18 cellular contexts compared by ENCODE assay signal in the genomic region with DNA sequence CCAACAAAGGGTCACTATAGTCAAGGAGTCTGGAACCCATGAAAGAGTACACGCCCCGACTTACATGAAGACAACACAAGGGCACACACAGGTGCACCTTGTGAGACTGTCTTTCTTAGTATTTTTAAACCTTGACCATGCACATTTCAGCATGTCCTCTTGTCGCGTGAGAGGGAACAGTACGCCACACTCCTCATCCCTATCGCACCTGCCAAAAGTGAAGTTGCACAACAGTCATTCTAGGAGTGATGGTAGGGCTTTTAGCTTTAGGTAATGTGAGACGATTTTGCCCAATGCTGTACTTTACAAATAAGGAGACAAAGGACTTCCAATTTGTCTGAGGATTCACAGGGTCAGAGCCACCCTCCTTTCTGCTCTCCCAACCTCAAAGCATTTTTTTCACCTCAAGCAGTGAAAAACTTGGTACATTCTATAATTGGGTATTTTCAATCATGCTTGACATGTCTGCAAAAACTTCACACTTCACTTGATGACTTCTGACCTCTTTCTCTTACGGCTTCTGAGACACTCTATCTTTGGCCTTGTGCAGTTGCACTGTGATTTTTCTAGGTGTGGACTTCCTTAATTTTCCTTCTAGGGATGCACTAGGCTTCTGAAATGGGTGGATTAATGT.
A peak's percentile ranks its signal among the peaks of the same experiment; 100 is the strongest.
DNase-seq lines count a peak whose midpoint lies in the region; ATAC-seq, FAIRE-seq and TF ChIP-seq lines count a peak whose summit lies in the region.
"Had no signal": no experiment of that assay in that cellular context is flagged by ENCODE, and none has a peak within 500 bp of the region (broad histone marks: within the 10 kb centered on the region; RNA-seq: fewer than 3 reads in every experiment).

No MANE protein-coding gene starts in this region.

- H3K4me3 ChIP-seq in BLaER1 (no peak overlapping the region), GM23338 (no peak overlapping the region), GM12878 (no peak overlapping the region)

- POLR2A ChIA-PET in GM12878 (lab: Charles Lee), result no interaction called here

- TF ChIP-seq RAD21 in GM12878 (IDR thresholded peaks at IDR 0.05; ENCODE audit: insufficient read depth, low read depth, low read length), result no peak

- no peaks in the 10 kb centered on the region for H3K79me2 ChIP-seq in GM23338 (replicated peaks; ENCODE audit: insufficient read depth)
- no peaks in the 10 kb centered on the region for H3K79me2 ChIP-seq in GM12878 (ENCODE audit: control insufficient read depth, insufficient read depth, low read length)

- H3K27me3 ChIP-seq in BLaER1 (no peaks in the 10 kb centered on the region), GM23338 (ENCODE audit: insufficient read depth) (peaks cover 81% of the 10 kb centered on the region), GM12878 (replicated peaks in 1 of 2; ENCODE audit: control insufficient read depth in 2 of 2, insufficient read depth in 2 of 2, low read length in 1 of 2) (no peaks in the 10 kb centered on the region)

- H3K36me3 ChIP-seq in BLaER1, result no peaks in the 10 kb centered on the region
- H3K36me3 ChIP-seq in GM23338 (ENCODE audit: insufficient read depth), result no peaks in the 10 kb centered on the region
- no peaks in the 10 kb centered on the region for H3K36me3 ChIP-seq in GM12878 (ENCODE audit: control insufficient read depth in 2 of 2, insufficient read depth in 2 of 2, low read length in 1 of 2)

- TF ChIP-seq CTCF in GM23338 (conservative IDR thresholded peaks at IDR 0.05; ENCODE audit: low read depth in 2 of 2) (no peak), GM12878 (IDR thresholded peaks at IDR 0.05 in 2 of 3, conservative IDR thresholded peaks at IDR 0.05 in 1 of 3; ENCODE audit: control insufficient read depth in 2 of 3, extremely low read depth in 1 of 3, insufficient read depth in 1 of 3, low read depth in 3 of 3, low read length in 3 of 3) (no peak)

- peaks cover 12% of the 10 kb centered on the region; the same call in 1 of the 2 replicates for H3K9me2 ChIP-seq in GM23338 (ENCODE audit: insufficient read depth)
- H3K9me2 ChIP-seq: SK-N-SH had no signal

- intact Hi-C loops in GM12878 (cut with micrococcal nuclease; ENCODE audit: unreplicated experiment), result no loop called here

- peaks cover 92% of the 10 kb centered on the region for H3K27me3 Mint-ChIP-seq in GM23338 (ENCODE audit: insufficient read depth, low read depth, poor library complexity)

- 56% methylated on average over 8 of the region's 8 CpGs for WGBS in GM12878 (ENCODE audit: insufficient coverage, insufficient replicate concordance, low lambda C conversion rate, missing lambda C conversion rate)

- DNase-seq in GM23338 (ENCODE audit: low spot score) (no peak), GM12878 (ENCODE audit: low read depth, low spot score) (no peak), left lobe of liver (ENCODE audit: low spot score) (no peak), NCI-H187 treated with DMSO at 0.1 percent for 48 hours (lab: John Stamatoyannopoulos, UW) (no peak)
- DNase-seq: C1 segment of cervical spinal cord, DMS79, H9, KBM-7, NCI-H1694 treated with DMSO at 0.1 percent for 48 hours, NCI-H2171, NCI-H774, RPMI8226, SHP77 treated with DMSO at 0.1 percent for 48 hours, SK-N-SH, T-cell had no signal

- TF ChIP-seq POLR2A in GM12878 (IDR thresholded peaks at IDR 0.05; ENCODE audit: low read depth, low read length), result no peak

- no TSS peak for BruUV-seq in GM12878 (replicated peaks; lab: Mats Ljungman, UMichigan)

- peaks cover 19% of the 10 kb centered on the region for H3K36me3 Mint-ChIP-seq in GM23338 (ENCODE audit: low read depth)
- H3K36me3 Mint-ChIP-seq: T-cell had no signal

- H3K4me3 Mint-ChIP-seq in GM23338, result no peak overlapping the region
- H3K4me3 Mint-ChIP-seq: H9, T-cell had no signal

- H3K27ac Mint-ChIP-seq in GM23338, result no peak overlapping the region
- H3K27ac Mint-ChIP-seq: H9, T-cell had no signal

- peaks cover 25% of the 10 kb centered on the region for H3K4me1 Mint-ChIP-seq in GM23338
- H3K4me1 Mint-ChIP-seq: T-cell had no signal

- CTCF ChIA-PET in GM12878 (lab: Yijun Ruan, JAX), result no interaction called here

- no peak for FAIRE-seq in GM12878 (lab: Jason Lieb, UNC)

- H3K9me3 Mint-ChIP-seq in GM23338, result peaks cover 38% of the 10 kb centered on the region
- H3K9me3 Mint-ChIP-seq: T-cell had no signal

- H2AFZ ChIP-seq in GM23338, result no peak overlapping the region
- H2AFZ ChIP-seq in GM12878 (ENCODE audit: control insufficient read depth, low read depth, low read length), result no peak overlapping the region

- SMC1A ChIA-PET in GM12878 (lab: Charles Lee; ENCODE audit: uncharacterized antibody, unreplicated experiment), result no interaction called here

- peaks cover 47% of the 10 kb centered on the region for H3K4me1 ChIP-seq in BLaER1
- H3K4me1 ChIP-seq in GM23338 (ENCODE audit: insufficient read depth), result peaks cover 11% of the 10 kb centered on the region
- H3K4me1 ChIP-seq in GM12878 (ENCODE audit: control insufficient read depth, insufficient read depth, low read length), result no peaks in the 10 kb centered on the region

- ATAC-seq in GM23338, result no peak
- no peak for ATAC-seq in GM12878
- ATAC-seq in left lobe of liver, result peak; percentile 61
- ATAC-seq in GM18870 (IDR thresholded peaks at IDR 0.05; ENCODE audit: unreplicated experiment), result no peak
- no peak for ATAC-seq in HG02840 (IDR thresholded peaks at IDR 0.05; ENCODE audit: low FRiP score, unreplicated experiment)
- ATAC-seq: T-cell had no signal

- no peak for TF ChIP-seq EP300 in GM12878 (IDR thresholded peaks at IDR 0.05; ENCODE audit: borderline replicate concordance in 1 of 2, control insufficient read depth in 1 of 2, low read depth in 2 of 2, low read length in 2 of 2)

- no peak overlapping the region for H3K27ac ChIP-seq in BLaER1
- no peak overlapping the region for H3K27ac ChIP-seq in GM23338 (ENCODE audit: low read depth)
- H3K27ac ChIP-seq in GM12878 (ENCODE audit: control insufficient read depth, insufficient read depth), result no peak overlapping the region

- H3K9ac ChIP-seq in BLaER1, result no peak overlapping the region
- no peak overlapping the region for H3K9ac ChIP-seq in GM12878 (ENCODE audit: control insufficient read depth, insufficient read depth, low read length)
- H3K9ac ChIP-seq: SK-N-SH had no signal

- H3K9me3 ChIP-seq in BLaER1 (no peaks in the 10 kb centered on the region), GM12878 (replicated peaks; ENCODE audit: control insufficient read depth, insufficient read depth, low read length) (no peaks in the 10 kb centered on the region)
- H3K9me3 ChIP-seq: SK-N-SH had no signal

- H4K20me1 ChIP-seq in BLaER1 (no peaks in the 10 kb centered on the region), GM23338 (replicated peaks; ENCODE audit: insufficient read depth) (peaks cover 4% of the 10 kb centered on the region; the same call in 1 of the 2 replicates), GM12878 (ENCODE audit: control insufficient read depth, insufficient read depth) (no peaks in the 10 kb centered on the region)

- H3F3A ChIP-seq in GM23338 (replicated peaks; ENCODE audit: low read depth), result no peaks in the 10 kb centered on the region

- H3K4me2 ChIP-seq in BLaER1 (peak overlapping the region; percentile 42), GM23338 (peak overlapping the region; percentile 45; the same call in 1 of the 2 replicates), GM12878 (ENCODE audit: control insufficient read depth, insufficient read depth) (no peak overlapping the region)
- H3K4me2 ChIP-seq: SK-N-SH had no signal

- in situ Hi-C loops in GM12878 (cut with MboI), result no loop called here

- RAD21 ChIA-PET in GM12878 (lab: Charles Lee; ENCODE audit: unreplicated experiment), result no interaction called here

TF ChIP-seq in GM23338, 12 proteins besides CTCF, POLR2A, EP300 and RAD21 (continues in another document):
- TF ChIP-seq ZNF114 (CRISPR knock-in tag; IDR thresholded peaks at IDR 0.05) (no peak), JUNB (IDR thresholded peaks at IDR 0.05; ENCODE audit: unreplicated experiment) (no peak), POLR2AphosphoS5 (IDR thresholded peaks at IDR 0.05; ENCODE audit: low read depth) (no peak), ZNF331 (CRISPR knock-in tag; IDR thresholded peaks at IDR 0.05; ENCODE audit: low read depth) (no peak), ETS1 (IDR thresholded peaks at IDR 0.05) (no peak), CREB1 (CRISPR knock-in tag; IDR thresholded peaks at IDR 0.05; ENCODE audit: low read depth) (no peak), STAT1 (IDR thresholded peaks at IDR 0.05; ENCODE audit: unreplicated experiment) (no peak), EZH2phosphoT487 (IDR thresholded peaks at IDR 0.05; ENCODE audit: unreplicated experiment) (no peak), NANOG (IDR thresholded peaks at IDR 0.05; ENCODE audit: borderline replicate concordance) (no peak)

TF ChIP-seq in GM12878, 131 proteins besides CTCF, POLR2A, EP300 and RAD21:
- peak; percentile 48 for TF ChIP-seq NR2F1 (conservative IDR thresholded peaks at IDR 0.05)
- no peak for TF ChIP-seq ZSCAN29 (IDR thresholded peaks at IDR 0.05)
